14 cellular contexts compared by ENCODE assay signal in genomic region chr1:230211436-230212145, GRCh38.
DNase-seq lines count a peak whose midpoint lies in the region; ATAC-seq and TF ChIP-seq lines count a peak whose summit lies in the region.
"Had no signal": no experiment of that assay in that cellular context is flagged by ENCODE, and none has a peak within 500 bp of the region (broad histone marks: within the 10 kb centered on the region; RNA-seq: fewer than 3 reads in every experiment).

No MANE protein-coding gene starts in this region.

- H3K4me3 ChIP-seq in Peyer's patch (peak overlapping the region in 1 of 4 donors; percentile 13), testis (no peak overlapping the region)
- H3K4me3 ChIP-seq: smooth muscle cell had no signal

- H3K27ac Mint-ChIP-seq in activated T-cell treated with anti-CD3 and anti-CD28 coated beads, Interleukin-2, amount 50 U/mL, for 72 hours: peak overlapping the region; percentile 9

- 86 to 90% methylated on average over 8 of the region's 8 CpGs for WGBS in testis, 2 donors

- H3K4me1 ChIP-seq in Peyer's patch (peaks cover 0 to 40% (median 4%) of the 10 kb centered on the region in 4 donors), testis (peaks cover 24% of the 10 kb centered on the region)

- no peak for DNase-seq in activated T-cell treated with anti-CD3 and anti-CD28 coated beads, Interleukin-2, amount 50 U/mL, for 72 hours
- no peak for DNase-seq in activated T-cell treated with anti-CD3 and anti-CD28 coated beads, Interleukin-2, amount 50 U/mL, for 1 hour
- DNase-seq in Peyer's patch (no peak), germinal center (ENCODE audit: low spot score) (peak; percentile 12), testis (peak; percentile 6), GM19240 (ENCODE audit: insufficient read length, low spot score) (no peak), NCI-H748 (lab: John Stamatoyannopoulos, UW; ENCODE audit: unreplicated experiment) (no peak)
- no peak for DNase-seq in activated CD4-positive, CD25-positive, alpha-beta regulatory T cell treated with anti-CD3 and anti-CD28 coated beads, Interleukin-2, amount 50 U/mL, for 72 hours
- DNase-seq: activated CD4-positive, alpha-beta T cell treated with anti-CD3 and anti-CD28 coated beads for 1 hour; erythroblast; GOT3 had no signal

- H3K27me3 ChIP-seq in Peyer's patch (no peaks in the 10 kb centered on the region), testis (no peaks in the 10 kb centered on the region)

- no peaks in the 10 kb centered on the region for H3K9me3 ChIP-seq in Peyer's patch
- H3K9me3 ChIP-seq in testis: no peaks in the 10 kb centered on the region

- H3K36me3 Mint-ChIP-seq in activated T-cell treated with anti-CD3 and anti-CD28 coated beads, Interleukin-2, amount 50 U/mL, for 72 hours (ENCODE audit: insufficient read depth in 2 of 2): peaks cover 9 to 17% of the 10 kb centered on the region in 2 donors

- ATAC-seq in activated T-cell treated with anti-CD3 and anti-CD28 coated beads, Interleukin-2, amount 50 U/mL, for 72 hours (replicated peaks in 1 of 2): no peak
- ATAC-seq: HepG2 had no signal

- H3K4me1 Mint-ChIP-seq in activated T-cell treated with anti-CD3 and anti-CD28 coated beads, Interleukin-2, amount 50 U/mL, for 72 hours (ENCODE audit: low read depth): peaks cover 58% of the 10 kb centered on the region

- no peaks in the 10 kb centered on the region for H3K27me3 Mint-ChIP-seq in activated T-cell treated with anti-CD3 and anti-CD28 coated beads, Interleukin-2, amount 50 U/mL, for 72 hours (ENCODE audit: low read depth)

- H3K36me3 ChIP-seq in Peyer's patch: no peaks in the 10 kb centered on the region
- no peaks in the 10 kb centered on the region for H3K36me3 ChIP-seq in testis (ENCODE audit: low read depth, missing control alignments)

- peak overlapping the region; percentile 27 to 68 for H3K4me3 Mint-ChIP-seq in activated T-cell treated with anti-CD3 and anti-CD28 coated beads, Interleukin-2, amount 50 U/mL, for 72 hours
- H3K4me3 Mint-ChIP-seq: nephron had no signal

- intact Hi-C loops in testis (cut with DNase I; ENCODE audit: low total_unique reads): loop anchor here (5.0 kb wide), 1 partner anchor 144 kb away; the partner anchor contains the start of gene GALNT2

- no peak for TF ChIP-seq POLR2A in Peyer's patch (IDR thresholded peaks at IDR 0.05)
- TF ChIP-seq POLR2A in testis (IDR thresholded peaks at IDR 0.05): no peak

- H3K9me3 Mint-ChIP-seq in activated T-cell treated with anti-CD3 and anti-CD28 coated beads, Interleukin-2, amount 50 U/mL, for 72 hours: no peaks in the 10 kb centered on the region

- H3K27ac ChIP-seq in Peyer's patch (peak overlapping the region; percentile 50 to 69 (median 58)), testis (no peak overlapping the region)

- TF ChIP-seq CTCF in Peyer's patch (IDR thresholded peaks at IDR 0.05): no peak
- TF ChIP-seq CTCF in testis (IDR thresholded peaks at IDR 0.05): no peak

Comparison
In these comparisons a context has a peak if more than half of its experiments do, and no peak if none do; other contexts are left out.
1. DNase-seq: peak in germinal center (single experiment) and testis (single experiment); none in activated T-cell treated with anti-CD3 and anti-CD28 coated beads, Interleukin-2, amount 50 U/mL, for 72 hours (0 of 2), activated T-cell treated with anti-CD3 and anti-CD28 coated beads, Interleukin-2, amount 50 U/mL, for 1 hour (single experiment), Peyer's patch (0 of 3), GM19240 (single experiment), activated CD4-positive, CD25-positive, alpha-beta regulatory T cell treated with anti-CD3 and anti-CD28 coated beads, Interleukin-2, amount 50 U/mL, for 72 hours (single experiment) and NCI-H748 (single experiment).
2. H3K27ac ChIP-seq: peak in Peyer's patch (4 of 4); none in testis (0 of 2).